Comparison of ENCODE assay signal across 8 cellular contexts in genomic region chr18:13159579-13159978, GRCh38. TPM values are rescaled to one million over a fixed set of nuclear protein-coding genes. Genes with fewer than 3 reads are reported as not detected.
DNase-seq lines count a peak whose midpoint lies in the region; ATAC-seq and TF ChIP-seq lines count a peak whose summit lies in the region.

No MANE protein-coding gene starts in this region.

- BruUV-seq in Calu3 (replicated peaks; lab: Mats Ljungman, UMichigan) = no TSS peak

- POLR2A ChIA-PET in HEK293 (lab: Yijun Ruan, JAX) = interaction anchor here (1.6 kb wide), 1 partner anchor 168 kb away, joined by 5 read pairs; the partner anchor contains the start of gene CEP192

- WGBS in body of pancreas, 2 donors = 34 to 39% methylated on average over 5 of the region's 5 CpGs
- WGBS in stomach, 5 donors = 36 to 48% (median 38%) methylated on average over 5 of the region's 5 CpGs

- H3K27ac ChIP-seq in HEK293 (ENCODE audit: extremely low read depth, low read depth, low read length) = no peak overlapping the region
- H3K27ac ChIP-seq in body of pancreas = no peak overlapping the region
- H3K27ac ChIP-seq in stomach = no peak overlapping the region

- CTCF ChIA-PET in Calu3 (lab: Charles Lee) (interaction anchor here (1.0 to 1.1 kb wide), 6 partner anchors 20 to 412 kb away, joined by 3 to 11 read pairs (median 5); no protein-coding TSS in a partner anchor), HEK293 (lab: Yijun Ruan, JAX) (interaction anchor here (0.6 to 4.1 kb wide), 51 partner anchors 10 to 768 kb away, joined by 3 to 32 read pairs (median 4); no protein-coding TSS in a partner anchor)

- H3K36me3 Mint-ChIP-seq in Calu3 (ENCODE audit: insufficient read depth, unreplicated experiment) = no peaks in the 10 kb centered on the region

- no peak overlapping the region for H3K4me3 Mint-ChIP-seq in Calu3 (ENCODE audit: low read depth, unreplicated experiment)

- TF ChIP-seq POLR2A in body of pancreas (IDR thresholded peaks at IDR 0.05) (no peak), stomach (IDR thresholded peaks at IDR 0.05) (no peak)

- H3K36me3 ChIP-seq in HEK293 (ENCODE audit: control insufficient read depth in 2 of 2, insufficient read depth in 1 of 2, low read length in 2 of 2) = no peaks in the 10 kb centered on the region
- no peaks in the 10 kb centered on the region for H3K36me3 ChIP-seq in body of pancreas (replicated peaks in 1 of 2; ENCODE audit: insufficient read depth in 1 of 2, low read depth in 2 of 2)
- H3K36me3 ChIP-seq in stomach = no peaks in the 10 kb centered on the region

- no peak overlapping the region for H3K27ac Mint-ChIP-seq in Calu3 (ENCODE audit: unreplicated experiment)

- no peaks in the 10 kb centered on the region for H3K9me3 Mint-ChIP-seq in Calu3 (ENCODE audit: low read depth, unreplicated experiment)

- H3K4me3 ChIP-seq in HEK293 (ENCODE audit: low read depth, low read length) (no peak overlapping the region), body of pancreas (no peak overlapping the region), stomach (no peak overlapping the region)

- DNase-seq in Calu3 (peak; percentile 58), NCI-H774 (lab: John Stamatoyannopoulos, UW) (peak; percentile 17), body of pancreas (peak in 1 of 4 donors; percentile 37), inferior parietal cortex (ENCODE audit: extremely low spot score) (peak; percentile 76), stomach (no peak)
- DNase-seq in activated CD8-positive, alpha-beta memory T cell treated with anti-CD3 and anti-CD28 coated beads, Interleukin-2, amount 50 U/mL, for 4 hours = no peak

- ATAC-seq in body of pancreas (no peak), HG03095 (IDR thresholded peaks at IDR 0.05; ENCODE audit: unreplicated experiment) (no peak)

- H3K27me3 Mint-ChIP-seq in Calu3 (ENCODE audit: unreplicated experiment) = peaks cover 49% of the 10 kb centered on the region

- TF ChIP-seq EP300 in stomach (IDR thresholded peaks at IDR 0.05) = no peak

- H3K4me1 ChIP-seq in HEK293 (ENCODE audit: control insufficient read depth, insufficient read depth, low read length) = no peaks in the 10 kb centered on the region
- H3K4me1 ChIP-seq in body of pancreas = no peaks in the 10 kb centered on the region
- H3K4me1 ChIP-seq in stomach = no peaks in the 10 kb centered on the region

- H3K27me3 ChIP-seq in body of pancreas = no peaks in the 10 kb centered on the region
- H3K27me3 ChIP-seq in stomach = peaks cover 0 to 6% (median 0%) of the 10 kb centered on the region in 3 donors

- peak; percentile 74 for TF ChIP-seq CTCF in Calu3 (IDR thresholded peaks at IDR 0.05; ENCODE audit: unreplicated experiment)
- no peak for TF ChIP-seq CTCF in HEK293 (tag by site-specific recombination; IDR thresholded peaks at IDR 0.05)
- TF ChIP-seq CTCF in body of pancreas (IDR thresholded peaks at IDR 0.05) = peak; percentile 41 to 68 (median 58)
- peak in 5 of 7 experiments; percentile 47 to 85 (median 68) for TF ChIP-seq CTCF in stomach (IDR thresholded peaks at IDR 0.05)

- H3K4me1 Mint-ChIP-seq in Calu3 (ENCODE audit: low read depth, unreplicated experiment) = no peaks in the 10 kb centered on the region

- intact Hi-C loops in Calu3 (cut with micrococcal nuclease; ENCODE audit: unreplicated experiment) = loop anchor here (1.0 to 5.0 kb wide), 2 partner anchors 20 to 432 kb away; no protein-coding TSS in a partner anchor
- intact Hi-C loops in body of pancreas (cut with DNase I) = no loop called here
- intact Hi-C loops in stomach (cut with DNase I; ENCODE audit: low total_unique reads) = no loop called here

- no peaks in the 10 kb centered on the region; the same call in 1 of the 2 replicates for H3K9me3 ChIP-seq in HEK293 (ENCODE audit: control insufficient read depth, insufficient read depth, low read depth, low read length)
- H3K9me3 ChIP-seq in body of pancreas = no peaks in the 10 kb centered on the region
- H3K9me3 ChIP-seq in stomach = peaks cover 5 to 38% (median 27%) of the 10 kb centered on the region in 4 donors

TF ChIP-seq in HEK293, 187 proteins besides CTCF, POLR2A, EP300 and RAD21:
- TF ChIP-seq ZNF239 (tag by site-specific recombination; IDR thresholded peaks at IDR 0.05) (no peak), ZNF654 (tag by site-specific recombination; IDR thresholded peaks at IDR 0.05; ENCODE audit: low read depth) (peak; percentile 36), ZNF174 (tag by site-specific recombination; IDR thresholded peaks at IDR 0.05) (no peak), ZNF211 (tag by site-specific recombination; IDR thresholded peaks at IDR 0.05; ENCODE audit: low read depth) (no peak)
- TF ChIP-seq, protein P1, sequence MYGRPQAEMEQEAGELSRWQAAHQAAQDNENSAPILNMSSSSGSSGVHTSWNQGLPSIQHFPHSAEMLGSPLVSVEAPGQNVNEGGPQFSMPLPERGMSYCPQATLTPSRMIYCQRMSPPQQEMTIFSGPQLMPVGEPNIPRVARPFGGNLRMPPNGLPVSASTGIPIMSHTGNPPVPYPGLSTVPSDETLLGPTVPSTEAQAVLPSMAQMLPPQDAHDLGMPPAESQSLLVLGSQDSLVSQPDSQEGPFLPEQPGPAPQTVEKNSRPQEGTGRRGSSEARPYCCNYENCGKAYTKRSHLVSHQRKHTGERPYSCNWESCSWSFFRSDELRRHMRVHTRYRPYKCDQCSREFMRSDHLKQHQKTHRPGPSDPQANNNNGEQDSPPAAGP (tag by site-specific recombination; IDR thresholded peaks at IDR 0.05) = no peak

RNA-seq across cellular contexts. Expression of gene LDLRAD4, which starts 59.0 kb away (rescaled TPM):
- total RNA-seq in Calu3 (2022) (0.44 and 0.50 TPM in 2 replicates), body of pancreas (10 to 100 TPM in 1 of 2 donors, 1 to 10 TPM in 1; 8.6 to 35.9 TPM), stomach (10 to 100 TPM in 3 of 5 donors, 1 to 10 TPM in 2; 8.7 to 47.9 (median 10.3) TPM)
- polyA plus RNA-seq in stomach = 1 to 10 TPM; 2.0 to 9.3 (median 4.6) TPM

Comparison
In these comparisons a context has a peak if more than half of its experiments do, and no peak if none do; other contexts are left out.
1. DNase-seq: peak in Calu3 (single experiment), NCI-H774 (single experiment) and inferior parietal cortex (single experiment); none in stomach (single experiment) and activated CD8-positive, alpha-beta memory T cell treated with anti-CD3 and anti-CD28 coated beads, Interleukin-2, amount 50 U/mL, for 4 hours (single experiment).